In the genomic region with DNA sequence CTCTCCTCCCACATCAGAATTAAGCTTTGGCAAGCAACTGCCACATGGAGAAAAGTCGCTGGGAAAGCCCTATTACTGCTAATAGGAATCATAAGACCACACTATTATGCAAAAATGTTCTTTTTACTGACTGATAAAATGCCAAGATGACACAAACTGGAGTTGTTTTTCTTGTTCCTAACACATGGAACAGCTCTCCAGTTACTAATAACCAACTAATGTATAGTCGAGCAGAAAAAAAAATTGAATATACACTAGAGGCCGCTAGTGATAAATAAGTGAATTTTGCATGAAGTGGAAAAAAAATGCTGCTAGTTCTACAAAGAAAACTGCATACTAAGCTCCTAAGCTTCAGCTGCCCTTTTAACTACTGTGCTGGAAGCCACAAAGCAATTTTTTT, we compare ENCODE assay signal across 10 cellular contexts.
A peak's percentile ranks its signal among the peaks of the same experiment; 100 is the strongest.
DNase-seq lines count a peak whose midpoint lies in the region; ATAC-seq and TF ChIP-seq lines count a peak whose summit lies in the region.
"Had no signal": no experiment of that assay in that cellular context is flagged by ENCODE, and none has a peak within 500 bp of the region (broad histone marks: within the 10 kb centered on the region; RNA-seq: fewer than 3 reads in every experiment).

No MANE protein-coding gene starts in this region.

- H3K27ac ChIP-seq in OCI-LY1 (ENCODE audit: low read depth, low read length, poor library complexity, severe bottlenecking) = no peak overlapping the region
- no peak overlapping the region for H3K27ac ChIP-seq in lower lobe of right lung
- H3K27ac ChIP-seq: ovary had no signal

- H3K4me3 Mint-ChIP-seq in natural killer cell = no peak overlapping the region
- H3K4me3 Mint-ChIP-seq in natural killer cell treated with Interleukin-12 subunit alpha and Interleukin-12 subunit beta and Interleukin-15 and Interleukin-18, amount 100 ng/mL, for 72 hours = no peak overlapping the region

- H3K27me3 ChIP-seq in OCI-LY1 (ENCODE audit: insufficient read depth, low read length) (no peaks in the 10 kb centered on the region), lower lobe of right lung (ENCODE audit: low read depth) (no peaks in the 10 kb centered on the region)
- H3K27me3 ChIP-seq: ovary had no signal

- H3K36me3 ChIP-seq in OCI-LY1 (ENCODE audit: insufficient read depth, low read length) = no peaks in the 10 kb centered on the region
- no peaks in the 10 kb centered on the region for H3K36me3 ChIP-seq in lower lobe of right lung
- H3K36me3 ChIP-seq: ovary had no signal

- H3K79me2 ChIP-seq in OCI-LY1 (ENCODE audit: insufficient read depth, low read length) = no peaks in the 10 kb centered on the region

- H3K27ac Mint-ChIP-seq in natural killer cell = no peak overlapping the region
- H3K27ac Mint-ChIP-seq in natural killer cell treated with Interleukin-12 subunit alpha and Interleukin-12 subunit beta and Interleukin-15 and Interleukin-18, amount 100 ng/mL, for 72 hours = no peak overlapping the region

- no peak overlapping the region for H3K9ac ChIP-seq in OCI-LY1 (ENCODE audit: low read length)

- intact Hi-C loops in natural killer cell (cut with micrococcal nuclease) = no loop called here
- intact Hi-C loops in lower lobe of right lung (cut with DNase I) = no loop called here

- no peak overlapping the region for H3K4me3 ChIP-seq in OCI-LY1 (ENCODE audit: low read depth, low read length, poor library complexity, severe bottlenecking)
- H3K4me3 ChIP-seq in fibroblast of mammary gland (ENCODE audit: control insufficient read depth, low read depth, low read length) = no peak overlapping the region
- no peak overlapping the region for H3K4me3 ChIP-seq in lower lobe of right lung
- H3K4me3 ChIP-seq: ovary had no signal

- H3K4me1 ChIP-seq in OCI-LY1 (ENCODE audit: insufficient read depth, low read length, severe bottlenecking) (no peaks in the 10 kb centered on the region), lower lobe of right lung (no peaks in the 10 kb centered on the region)

- H3K9me2 ChIP-seq in OCI-LY1 (ENCODE audit: low read depth, low read length) = no peaks in the 10 kb centered on the region

- H3F3A ChIP-seq in OCI-LY1 (ENCODE audit: insufficient read depth, low read length) = no peaks in the 10 kb centered on the region

- H4K20me1 ChIP-seq in OCI-LY1 (ENCODE audit: insufficient read depth, low read length) = no peaks in the 10 kb centered on the region

- H2AFZ ChIP-seq in OCI-LY1 (ENCODE audit: low read length) = no peak overlapping the region

- DNase-seq in natural killer cell (no peak), fibroblast of mammary gland (ENCODE audit: low read depth) (peak; percentile 76), lower lobe of right lung (no peak), NCI-H2107 (lab: John Stamatoyannopoulos, UW) (no peak), GOT3 (lab: John Stamatoyannopoulos, UW) (no peak)
- DNase-seq in natural killer cell treated with Interleukin-12 subunit alpha and Interleukin-12 subunit beta and Interleukin-15 and Interleukin-18, amount 100 ng/mL, for 72 hours (ENCODE audit: low spot score) = no peak
- DNase-seq: activated effector memory CD4-positive, alpha-beta T cell treated with Interleukin-2 at 50 U/mL for 16 hours; ovary had no signal

- H3K27me3 Mint-ChIP-seq in natural killer cell (ENCODE audit: low read depth in 2 of 2) = no peaks in the 10 kb centered on the region
- no peaks in the 10 kb centered on the region for H3K27me3 Mint-ChIP-seq in natural killer cell treated with Interleukin-12 subunit alpha and Interleukin-12 subunit beta and Interleukin-15 and Interleukin-18, amount 100 ng/mL, for 72 hours

- TF ChIP-seq CTCF in natural killer cell (IDR thresholded peaks at IDR 0.05) (peak; percentile 29), OCI-LY1 (IDR thresholded peaks at IDR 0.05; ENCODE audit: low read length) (peak; percentile 28; the same call in 1 of the 2 replicates), fibroblast of mammary gland (conservative IDR thresholded peaks at IDR 0.05; ENCODE audit: control insufficient read depth, insufficient read depth, low read depth, low read length) (peak; percentile 26), lower lobe of right lung (IDR thresholded peaks at IDR 0.05) (no peak)

- H3K9me3 ChIP-seq in OCI-LY1 (ENCODE audit: low read length) = no peaks in the 10 kb centered on the region
- no peaks in the 10 kb centered on the region for H3K9me3 ChIP-seq in lower lobe of right lung
- H3K9me3 ChIP-seq: ovary had no signal

- no peak for ATAC-seq in natural killer cell
- no peak for ATAC-seq in natural killer cell treated with Interleukin-12 subunit alpha and Interleukin-12 subunit beta and Interleukin-15 and Interleukin-18, amount 100 ng/mL, for 72 hours
- ATAC-seq in lower lobe of right lung = no peak
- ATAC-seq in GM19455 (IDR thresholded peaks at IDR 0.05; ENCODE audit: unreplicated experiment) = no peak

- H3K36me3 Mint-ChIP-seq in natural killer cell = no peaks in the 10 kb centered on the region
- no peaks in the 10 kb centered on the region for H3K36me3 Mint-ChIP-seq in natural killer cell treated with Interleukin-12 subunit alpha and Interleukin-12 subunit beta and Interleukin-15 and Interleukin-18, amount 100 ng/mL, for 72 hours

- no peak overlapping the region for H3K4me2 ChIP-seq in OCI-LY1 (ENCODE audit: low read length)

- H3K4me1 Mint-ChIP-seq in natural killer cell = no peaks in the 10 kb centered on the region
- H3K4me1 Mint-ChIP-seq in natural killer cell treated with Interleukin-12 subunit alpha and Interleukin-12 subunit beta and Interleukin-15 and Interleukin-18, amount 100 ng/mL, for 72 hours (ENCODE audit: low read depth in 2 of 2) = no peaks in the 10 kb centered on the region

- no peaks in the 10 kb centered on the region for H3K9me3 Mint-ChIP-seq in natural killer cell
- H3K9me3 Mint-ChIP-seq in natural killer cell treated with Interleukin-12 subunit alpha and Interleukin-12 subunit beta and Interleukin-15 and Interleukin-18, amount 100 ng/mL, for 72 hours = no peaks in the 10 kb centered on the region
